In genomic region chr11:47847892-47848635, GRCh38 we compare ENCODE assay signal across 1 cellular context.
TF ChIP-seq lines count a peak whose summit lies in the region.

Gene NUP160, minus strand, starts transcription at chr11:47848350. Its CDS starts 32 bp downstream, at chr11:47848318.

TF ChIP-seq in K562, 482 proteins besides CTCF, POLR2A, EP300 and RAD21 (continued from another document and continues in another):
- TF ChIP-seq HOXB6 (CRISPR knock-in tag; IDR thresholded peaks at IDR 0.05; ENCODE audit: borderline replicate concordance): no peak
- TF ChIP-seq, protein P1, sequence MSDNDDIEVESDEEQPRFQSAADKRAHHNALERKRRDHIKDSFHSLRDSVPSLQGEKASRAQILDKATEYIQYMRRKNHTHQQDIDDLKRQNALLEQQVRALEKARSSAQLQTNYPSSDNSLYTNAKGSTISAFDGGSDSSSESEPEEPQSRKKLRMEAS (CRISPR knock-in tag; IDR thresholded peaks at IDR 0.05): peak; percentile 83
- no peak for TF ChIP-seq ESRRB (CRISPR knock-in tag; IDR thresholded peaks at IDR 0.05; ENCODE audit: borderline replicate concordance)
- TF ChIP-seq SAFB (IDR thresholded peaks at IDR 0.05; ENCODE audit: borderline replicate concordance, low read depth, low read length): no peak
- 0 out of 2 replicates have a peak, but pooled peaks have one; percentile 69 for TF ChIP-seq CBX1 (IDR thresholded peaks at IDR 0.05; ENCODE audit: low read depth)
- no peak for TF ChIP-seq HMBOX1 (IDR thresholded peaks at IDR 0.05)
- peak; percentile 8 to 84; a peak in 2 of 4 replicates for TF ChIP-seq HDAC1 (IDR thresholded peaks at IDR 0.05)
- peak; percentile 51 for TF ChIP-seq ATF1 (CRISPR knock-in tag; IDR thresholded peaks at IDR 0.05)
- TF ChIP-seq ATF1 (tag; IDR thresholded peaks at IDR 0.05): peak; percentile 96
- TF ChIP-seq PML (IDR thresholded peaks at IDR 0.05; ENCODE audit: low read length): peak; percentile 73; the same call in 1 of the 2 replicates
- no peak for TF ChIP-seq DLX4 (CRISPR knock-in tag; IDR thresholded peaks at IDR 0.05)
- TF ChIP-seq, protein P2, sequence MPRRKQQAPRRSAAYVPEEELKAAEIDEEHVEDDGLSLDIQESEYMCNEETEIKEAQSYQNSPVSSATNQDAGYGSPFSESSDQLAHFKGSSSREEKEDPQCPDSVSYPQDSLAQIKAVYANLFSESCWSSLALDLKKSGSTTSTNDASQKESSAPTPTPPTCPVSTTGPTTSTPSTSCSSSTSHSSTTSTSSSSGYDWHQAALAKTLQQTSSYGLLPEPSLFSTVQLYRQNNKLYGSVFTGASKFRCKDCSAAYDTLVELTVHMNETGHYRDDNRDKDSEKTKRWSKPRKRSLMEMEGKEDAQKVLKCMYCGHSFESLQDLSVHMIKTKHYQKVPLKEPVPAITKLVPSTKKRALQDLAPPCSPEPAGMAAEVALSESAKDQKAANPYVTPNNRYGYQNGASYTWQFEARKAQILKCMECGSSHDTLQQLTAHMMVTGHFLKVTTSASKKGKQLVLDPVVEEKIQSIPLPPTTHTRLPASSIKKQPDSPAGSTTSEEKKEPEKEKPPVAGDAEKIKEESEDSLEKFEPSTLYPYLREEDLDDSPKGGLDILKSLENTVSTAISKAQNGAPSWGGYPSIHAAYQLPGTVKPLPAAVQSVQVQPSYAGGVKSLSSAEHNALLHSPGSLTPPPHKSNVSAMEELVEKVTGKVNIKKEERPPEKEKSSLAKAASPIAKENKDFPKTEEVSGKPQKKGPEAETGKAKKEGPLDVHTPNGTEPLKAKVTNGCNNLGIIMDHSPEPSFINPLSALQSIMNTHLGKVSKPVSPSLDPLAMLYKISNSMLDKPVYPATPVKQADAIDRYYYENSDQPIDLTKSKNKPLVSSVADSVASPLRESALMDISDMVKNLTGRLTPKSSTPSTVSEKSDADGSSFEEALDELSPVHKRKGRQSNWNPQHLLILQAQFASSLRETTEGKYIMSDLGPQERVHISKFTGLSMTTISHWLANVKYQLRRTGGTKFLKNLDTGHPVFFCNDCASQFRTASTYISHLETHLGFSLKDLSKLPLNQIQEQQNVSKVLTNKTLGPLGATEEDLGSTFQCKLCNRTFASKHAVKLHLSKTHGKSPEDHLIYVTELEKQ (CRISPR knock-in tag; IDR thresholded peaks at IDR 0.05): no peak
- no peak for TF ChIP-seq CHCHD3 (CRISPR knock-in tag; IDR thresholded peaks at IDR 0.05)
- no peak for TF ChIP-seq HEY1 (CRISPR knock-in tag; IDR thresholded peaks at IDR 0.05; ENCODE audit: borderline replicate concordance)
- TF ChIP-seq XRCC5 (IDR thresholded peaks at IDR 0.05; ENCODE audit: low read depth, low read length): 0 out of 2 replicates have a peak, but pooled peaks have one; percentile 13
- no peak for TF ChIP-seq SNIP1 (IDR thresholded peaks at IDR 0.05; ENCODE audit: low read depth)
- TF ChIP-seq ARID2 (IDR thresholded peaks at IDR 0.05): no peak
- TF ChIP-seq RBM14 (IDR thresholded peaks at IDR 0.05; ENCODE audit: borderline replicate concordance, insufficient read depth, low read depth, low read length): 0 out of 2 replicates have a peak, but pooled peaks have one; percentile 47
- TF ChIP-seq CEBPZ (IDR thresholded peaks at IDR 0.05; ENCODE audit: borderline replicate concordance, low read depth, low read length): no peak
- no peak for TF ChIP-seq ZZZ3 (IDR thresholded peaks at IDR 0.05)
- no peak for TF ChIP-seq ZNF3 (CRISPR knock-in tag; IDR thresholded peaks at IDR 0.05)
- peak; percentile 90 for TF ChIP-seq TAF9B (IDR thresholded peaks at IDR 0.05; ENCODE audit: partially characterized antibody)
- TF ChIP-seq E2F3 (CRISPR knock-in tag; IDR thresholded peaks at IDR 0.05): no peak; the same call in none of the 2 replicates
- no peak for TF ChIP-seq ASH1L (IDR thresholded peaks at IDR 0.05; ENCODE audit: borderline replicate concordance, low read depth, partially characterized antibody)
- TF ChIP-seq PYGO2 (tag; IDR thresholded peaks at IDR 0.05): no peak
- TF ChIP-seq GATA2 (CRISPR knock-in tag; IDR thresholded peaks at IDR 0.05): no peak
- no peak for TF ChIP-seq PCBP2 (IDR thresholded peaks at IDR 0.05; ENCODE audit: low read depth, low read length, poor library complexity, severe bottlenecking)
- TF ChIP-seq RBFOX2 (IDR thresholded peaks at IDR 0.05; ENCODE audit: low read depth, low read length): peak; percentile 99
- TF ChIP-seq ZFPM2 (CRISPR knock-in tag; IDR thresholded peaks at IDR 0.05): no peak
- TF ChIP-seq DPF2 (IDR thresholded peaks at IDR 0.05): no peak
- TF ChIP-seq NFIC (IDR thresholded peaks at IDR 0.05): peak; percentile 48
- TF ChIP-seq NEUROD1 (IDR thresholded peaks at IDR 0.05; ENCODE audit: borderline replicate concordance, low read depth, low read length, partially characterized antibody): no peak
- TF ChIP-seq ZBTB7A (IDR thresholded peaks at IDR 0.05; ENCODE audit: borderline replicate concordance, control insufficient read depth, low read depth, low read length): no peak
- TF ChIP-seq PHB2 (IDR thresholded peaks at IDR 0.05; ENCODE audit: low read depth): no peak
- no peak for TF ChIP-seq KDM2B (CRISPR knock-in tag; IDR thresholded peaks at IDR 0.05)
- TF ChIP-seq MBD1 (CRISPR knock-in tag; IDR thresholded peaks at IDR 0.05): no peak
- no peak for TF ChIP-seq ZNF77 (CRISPR knock-in tag; IDR thresholded peaks at IDR 0.05)
- no peak for TF ChIP-seq MCM7 (IDR thresholded peaks at IDR 0.05)
- TF ChIP-seq SP2 (IDR thresholded peaks at IDR 0.05; ENCODE audit: extremely low read depth, low read depth, low read length, poor library complexity, severe bottlenecking): no peak
- TF ChIP-seq JUNB (CRISPR knock-in tag; conservative IDR thresholded peaks at IDR 0.05): no peak
- 0 out of 2 replicates have a peak, but pooled peaks have one; percentile 14 for TF ChIP-seq NCOA1 (IDR thresholded peaks at IDR 0.05; ENCODE audit: low read depth)
- no peak for TF ChIP-seq ZNF589 (CRISPR knock-in tag; IDR thresholded peaks at IDR 0.05; ENCODE audit: low read depth)
- peak; percentile 61 for TF ChIP-seq ETS1 (conservative IDR thresholded peaks at IDR 0.05; ENCODE audit: control insufficient read depth, low read depth, low read length)
- TF ChIP-seq, protein P3, sequence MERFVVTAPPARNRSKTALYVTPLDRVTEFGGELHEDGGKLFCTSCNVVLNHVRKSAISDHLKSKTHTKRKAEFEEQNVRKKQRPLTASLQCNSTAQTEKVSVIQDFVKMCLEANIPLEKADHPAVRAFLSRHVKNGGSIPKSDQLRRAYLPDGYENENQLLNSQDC (CRISPR knock-in tag; IDR thresholded peaks at IDR 0.05): no peak
- TF ChIP-seq FOS (IDR thresholded peaks at IDR 0.05; ENCODE audit: extremely low read depth, insufficient read length): no peak
- TF ChIP-seq MTA3 (IDR thresholded peaks at IDR 0.05; ENCODE audit: borderline replicate concordance): no peak
- no peak for TF ChIP-seq RREB1 (CRISPR knock-in tag; IDR thresholded peaks at IDR 0.05)
- no peak for TF ChIP-seq ZNF707 (CRISPR knock-in tag; conservative IDR thresholded peaks at IDR 0.05)
- no peak for TF ChIP-seq SMARCB1 (IDR thresholded peaks at IDR 0.05; ENCODE audit: insufficient read length, low read depth)
- TF ChIP-seq ETV6 (IDR thresholded peaks at IDR 0.05; ENCODE audit: borderline replicate concordance in 1 of 2, low read depth in 2 of 2, low read length in 1 of 2): no peak
- no peak; the same call in 1 of the 2 replicates for TF ChIP-seq ETV6 (CRISPR knock-in tag; IDR thresholded peaks at IDR 0.05; ENCODE audit: borderline replicate concordance)
- no peak for TF ChIP-seq NUFIP1 (IDR thresholded peaks at IDR 0.05; ENCODE audit: partially characterized antibody)
- peak; percentile 33 for TF ChIP-seq SAP30 (IDR thresholded peaks at IDR 0.05; ENCODE audit: borderline replicate concordance, insufficient read depth, low read depth, low read length, poor library complexity, severe bottlenecking)
- TF ChIP-seq EP400 (IDR thresholded peaks at IDR 0.05): peak; percentile 94
